In the genomic region with DNA sequence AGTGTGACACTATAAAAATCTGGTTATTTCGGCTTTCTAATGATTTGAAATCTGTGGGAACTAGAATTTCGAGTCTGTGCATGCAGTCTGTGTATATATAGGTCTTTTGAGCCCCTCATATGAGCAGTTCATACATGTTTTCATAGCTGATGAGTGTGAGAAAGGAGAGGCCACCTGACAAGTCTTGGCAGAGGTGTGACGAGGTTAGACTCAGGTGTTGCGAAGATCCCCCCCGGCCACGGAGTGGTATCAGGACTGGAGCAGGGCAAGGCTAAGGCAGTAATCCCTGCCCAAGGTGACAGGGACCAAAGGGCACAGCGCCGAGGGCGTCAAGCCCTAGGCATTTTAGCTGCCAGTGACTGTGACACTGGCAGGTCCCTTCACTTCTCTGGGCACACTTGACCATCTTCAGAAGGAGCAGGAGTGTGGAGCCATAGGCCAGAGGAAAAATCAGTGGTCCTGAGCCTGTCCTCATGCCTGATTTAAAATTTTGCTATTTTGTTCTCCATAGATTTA, we compare ENCODE assay signal across 21 cellular contexts.
"Had no signal": no experiment of that assay in that cellular context is flagged by ENCODE, and none has a peak within 500 bp of the region (broad histone marks: within the 10 kb centered on the region; RNA-seq: fewer than 3 reads in every experiment).

No MANE protein-coding gene starts in this region.

- DNase-seq: dorsolateral prefrontal cortex; effector CD4-positive, alpha-beta T cell; endodermal cell; foreskin fibroblast; heart left ventricle; kidney; natural killer cell; pancreas; stimulated activated CD4-positive, alpha-beta T cell treated with anti-CD3 and anti-CD28 coated beads, Interleukin-2, amount 100 ng/mL, for 24 hours; stimulated activated CD4-positive, alpha-beta T cell treated with anti-CD3 and anti-CD28 coated beads, Interleukin-4, amount 100 ng/mL, for 24 hours; stimulated activated naive CD4-positive, alpha-beta T cell treated with Interleukin-2 at 50 U/mL for 16 hours; stomach; thyroid gland; trophoblast cell had no signal

- H3K27me3 ChIP-seq: dorsolateral prefrontal cortex, gastroesophageal sphincter, heart left ventricle, hepatocyte, pancreas, stomach, thyroid gland, vagina had no signal

- H3K4me3 ChIP-seq: dorsolateral prefrontal cortex, gastroesophageal sphincter, heart left ventricle, hepatocyte, lung, pancreas, stomach, thyroid gland, vagina had no signal

- H3K9me3 ChIP-seq: gastroesophageal sphincter, heart left ventricle, pancreas, stomach, thyroid gland, vagina had no signal

- H3K4me1 ChIP-seq: pancreas, thyroid gland had no signal

- ATAC-seq: gastroesophageal sphincter; heart left ventricle; left lobe of liver; natural killer cell; pancreas; sciatic nerve; stimulated activated effector memory CD8-positive, alpha-beta T cell treated with anti-CD3 and anti-CD28 coated beads, Interleukin-12 subunit alpha, Interleukin-12 subunit beta, amount 100 ng/mL, for 72 hours had no signal

- H3K36me3 ChIP-seq: gastroesophageal sphincter, pancreas, stomach, thyroid gland, vagina had no signal

- H3K27ac ChIP-seq: dorsolateral prefrontal cortex, gastroesophageal sphincter, heart left ventricle, hepatocyte, pancreas, stomach, thyroid gland, vagina had no signal
